1 cellular context compared by ENCODE assay signal in genomic region chr7:91264083-91264923, GRCh38.
TF ChIP-seq lines count a peak whose summit lies in the region.

FZD1 (plus strand) TSS chr7:91264433; CDS start chr7:91264881, 448 bp downstream.

TF ChIP-seq in K562, 482 proteins besides CTCF, POLR2A, EP300 and RAD21 (continued from another document and continues in another):
- TF ChIP-seq, protein P1, sequence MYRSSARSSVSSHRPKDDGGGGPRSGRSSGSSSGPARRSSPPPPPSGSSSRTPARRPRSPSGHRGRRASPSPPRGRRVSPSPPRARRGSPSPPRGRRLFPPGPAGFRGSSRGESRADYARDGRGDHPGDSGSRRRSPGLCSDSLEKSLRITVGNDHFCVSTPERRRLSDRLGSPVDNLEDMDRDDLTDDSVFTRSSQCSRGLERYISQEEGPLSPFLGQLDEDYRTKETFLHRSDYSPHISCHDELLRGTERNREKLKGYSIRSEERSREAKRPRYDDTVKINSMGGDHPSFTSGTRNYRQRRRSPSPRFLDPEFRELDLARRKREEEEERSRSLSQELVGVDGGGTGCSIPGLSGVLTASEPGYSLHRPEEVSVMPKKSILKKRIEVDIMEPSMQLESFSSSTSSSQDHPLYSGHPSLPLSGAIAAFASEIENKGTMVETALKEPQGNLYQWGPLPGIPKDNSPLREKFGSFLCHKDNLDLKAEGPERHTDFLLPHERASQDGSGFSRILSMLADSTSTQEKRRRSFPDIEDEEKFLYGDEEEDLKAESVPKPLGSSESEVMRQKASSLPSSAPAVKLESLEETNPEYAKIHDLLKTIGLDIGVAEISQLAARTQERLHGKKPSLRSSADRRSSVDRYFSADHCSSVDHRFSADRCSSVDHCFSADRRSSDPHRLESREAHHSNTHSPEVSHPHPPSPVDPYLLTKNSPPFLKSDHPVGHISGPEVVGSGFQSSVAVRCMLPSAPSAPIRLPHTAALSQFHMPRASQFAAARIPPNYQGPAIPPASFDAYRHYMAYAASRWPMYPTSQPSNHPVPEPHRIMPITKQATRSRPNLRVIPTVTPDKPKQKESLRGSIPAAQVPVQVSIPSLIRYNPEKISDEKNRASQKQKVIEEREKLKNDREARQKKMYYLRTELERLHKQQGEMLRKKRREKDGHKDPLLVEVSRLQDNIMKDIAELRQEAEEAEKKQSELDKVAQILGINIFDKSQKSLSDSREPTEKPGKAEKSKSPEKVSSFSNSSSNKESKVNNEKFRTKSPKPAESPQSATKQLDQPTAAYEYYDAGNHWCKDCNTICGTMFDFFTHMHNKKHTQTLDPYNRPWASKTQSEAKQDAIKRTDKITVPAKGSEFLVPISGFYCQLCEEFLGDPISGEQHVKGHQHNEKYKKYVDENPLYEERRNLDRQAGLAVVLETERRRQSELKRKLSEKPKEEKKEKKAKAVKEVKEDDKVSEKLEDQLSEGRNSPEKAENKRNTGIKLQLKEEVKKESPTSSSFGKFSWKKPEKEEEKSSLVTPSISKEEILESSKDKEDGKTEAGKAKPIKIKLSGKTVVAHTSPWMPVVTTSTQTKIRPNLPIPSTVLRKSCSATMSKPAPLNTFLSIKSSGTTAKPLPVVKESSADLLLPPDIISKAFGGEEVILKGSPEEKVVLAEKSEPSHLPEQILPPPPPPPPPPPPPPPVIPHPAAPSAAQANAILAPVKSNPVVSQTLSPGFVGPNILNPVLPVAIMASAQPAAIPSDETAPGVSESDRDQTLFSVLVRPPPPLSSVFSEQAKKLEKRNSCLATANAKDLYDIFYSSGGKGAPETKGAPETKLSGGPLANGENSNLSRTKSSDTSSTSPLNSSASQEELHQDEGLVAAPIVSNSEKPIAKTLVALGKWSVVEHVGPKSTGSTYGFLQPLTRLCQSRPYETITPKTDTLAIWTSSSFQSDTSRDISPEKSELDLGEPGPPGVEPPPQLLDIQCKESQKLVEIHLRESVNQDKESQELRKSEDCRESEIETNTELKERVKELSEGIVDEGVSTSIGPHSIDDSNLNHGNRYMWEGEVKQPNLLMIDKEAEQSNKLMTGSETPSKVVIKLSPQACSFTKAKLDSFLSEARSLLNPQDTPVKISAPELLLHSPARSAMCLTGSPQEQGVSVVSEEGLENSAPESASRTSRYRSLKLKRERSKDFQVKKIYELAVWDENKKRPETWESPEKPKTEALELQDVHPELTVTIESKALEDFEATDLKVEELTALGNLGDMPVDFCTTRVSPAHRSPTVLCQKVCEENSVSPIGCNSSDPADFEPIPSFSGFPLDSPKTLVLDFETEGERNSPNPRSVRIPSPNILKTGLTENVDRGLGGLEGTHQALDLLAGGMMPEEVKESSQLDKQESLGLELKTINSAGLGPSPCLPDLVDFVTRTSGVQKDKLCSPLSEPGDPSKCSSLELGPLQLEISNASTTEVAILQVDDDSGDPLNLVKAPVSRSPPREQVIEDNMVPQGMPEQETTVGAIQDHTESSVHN (IDR thresholded peaks at IDR 0.05; ENCODE audit: borderline replicate concordance in 1 of 2, low read depth in 1 of 2) = no peak
- TF ChIP-seq PKNOX1 (IDR thresholded peaks at IDR 0.05) (peak; percentile 76), MAX (CRISPR knock-in tag; IDR thresholded peaks at IDR 0.05) (no peak; the same call in 1 of the 2 replicates), HLTF (IDR thresholded peaks at IDR 0.05) (peak; percentile 95), HINFP (tag; conservative IDR thresholded peaks at IDR 0.05; ENCODE audit: low read depth) (no peak), ZNF586 (CRISPR knock-in tag; conservative IDR thresholded peaks at IDR 0.05) (no peak), SMAD4 (CRISPR knock-in tag; conservative IDR thresholded peaks at IDR 0.05) (peak; percentile 96), PHB2 (IDR thresholded peaks at IDR 0.05; ENCODE audit: low read depth) (no peak), EZH2 (IDR thresholded peaks at IDR 0.05; ENCODE audit: borderline replicate concordance, low read depth, low read length) (no peak), ZNF12 (CRISPR knock-in tag; IDR thresholded peaks at IDR 0.05) (0 out of 2 replicates have a peak, but pooled peaks have one; percentile 51), ZFP36 (IDR thresholded peaks at IDR 0.05; ENCODE audit: low read depth, low read length, partially characterized antibody) (no peak), AFF1 (IDR thresholded peaks at IDR 0.05; ENCODE audit: low read depth in 1 of 2, partially characterized antibody in 2 of 2) (peak in 1 of 2 experiments; percentile 77), CREM (IDR thresholded peaks at IDR 0.05; ENCODE audit: low read depth) (peak; percentile 82), ADNP (tag; IDR thresholded peaks at IDR 0.05) (no peak), ASH1L (IDR thresholded peaks at IDR 0.05; ENCODE audit: borderline replicate concordance, low read depth, partially characterized antibody) (no peak), FUS (optimal IDR thresholded peaks at IDR 0.05; ENCODE audit: low read depth, low read length) (no peak), DMBX1 (CRISPR knock-in tag; IDR thresholded peaks at IDR 0.05; ENCODE audit: borderline replicate concordance) (0 out of 2 replicates have a peak, but pooled peaks have one; percentile 45), RFX1 (IDR thresholded peaks at IDR 0.05) (no peak), RBM39 (optimal IDR thresholded peaks at IDR 0.05; ENCODE audit: low read depth, low read length) (peak; percentile 70), CBX1 (IDR thresholded peaks at IDR 0.05; ENCODE audit: low read depth) (peak; percentile 82; the same call in 1 of the 2 replicates), FOXA1 (IDR thresholded peaks at IDR 0.05; ENCODE audit: borderline replicate concordance) (no peak), ELF2 (CRISPR knock-in tag; IDR thresholded peaks at IDR 0.05) (no peak), HMBOX1 (IDR thresholded peaks at IDR 0.05) (no peak), STAT6 (CRISPR knock-in tag; IDR thresholded peaks at IDR 0.05) (no peak), HEY1 (CRISPR knock-in tag; IDR thresholded peaks at IDR 0.05; ENCODE audit: borderline replicate concordance) (no peak), ZNF146 (CRISPR knock-in tag; IDR thresholded peaks at IDR 0.05; ENCODE audit: unreplicated experiment) (no peak)
- TF ChIP-seq, protein P2, sequence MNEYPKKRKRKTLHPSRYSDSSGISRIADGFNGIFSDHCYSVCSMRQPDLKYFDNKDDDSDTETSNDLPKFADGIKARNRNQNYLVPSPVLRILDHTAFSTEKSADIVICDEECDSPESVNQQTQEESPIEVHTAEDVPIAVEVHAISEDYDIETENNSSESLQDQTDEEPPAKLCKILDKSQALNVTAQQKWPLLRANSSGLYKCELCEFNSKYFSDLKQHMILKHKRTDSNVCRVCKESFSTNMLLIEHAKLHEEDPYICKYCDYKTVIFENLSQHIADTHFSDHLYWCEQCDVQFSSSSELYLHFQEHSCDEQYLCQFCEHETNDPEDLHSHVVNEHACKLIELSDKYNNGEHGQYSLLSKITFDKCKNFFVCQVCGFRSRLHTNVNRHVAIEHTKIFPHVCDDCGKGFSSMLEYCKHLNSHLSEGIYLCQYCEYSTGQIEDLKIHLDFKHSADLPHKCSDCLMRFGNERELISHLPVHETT (CRISPR knock-in tag; conservative IDR thresholded peaks at IDR 0.05 in 1 of 2, IDR thresholded peaks at IDR 0.05 in 1 of 2) = peak in 1 of 2 experiments; percentile 77; a peak in 1 of 4 replicates
- TF ChIP-seq, protein P3, sequence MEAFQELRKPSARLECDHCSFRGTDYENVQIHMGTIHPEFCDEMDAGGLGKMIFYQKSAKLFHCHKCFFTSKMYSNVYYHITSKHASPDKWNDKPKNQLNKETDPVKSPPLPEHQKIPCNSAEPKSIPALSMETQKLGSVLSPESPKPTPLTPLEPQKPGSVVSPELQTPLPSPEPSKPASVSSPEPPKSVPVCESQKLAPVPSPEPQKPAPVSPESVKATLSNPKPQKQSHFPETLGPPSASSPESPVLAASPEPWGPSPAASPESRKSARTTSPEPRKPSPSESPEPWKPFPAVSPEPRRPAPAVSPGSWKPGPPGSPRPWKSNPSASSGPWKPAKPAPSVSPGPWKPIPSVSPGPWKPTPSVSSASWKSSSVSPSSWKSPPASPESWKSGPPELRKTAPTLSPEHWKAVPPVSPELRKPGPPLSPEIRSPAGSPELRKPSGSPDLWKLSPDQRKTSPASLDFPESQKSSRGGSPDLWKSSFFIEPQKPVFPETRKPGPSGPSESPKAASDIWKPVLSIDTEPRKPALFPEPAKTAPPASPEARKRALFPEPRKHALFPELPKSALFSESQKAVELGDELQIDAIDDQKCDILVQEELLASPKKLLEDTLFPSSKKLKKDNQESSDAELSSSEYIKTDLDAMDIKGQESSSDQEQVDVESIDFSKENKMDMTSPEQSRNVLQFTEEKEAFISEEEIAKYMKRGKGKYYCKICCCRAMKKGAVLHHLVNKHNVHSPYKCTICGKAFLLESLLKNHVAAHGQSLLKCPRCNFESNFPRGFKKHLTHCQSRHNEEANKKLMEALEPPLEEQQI (IDR thresholded peaks at IDR 0.05) = peak; percentile 97
